Comparison of ENCODE assay signal across 17 cellular contexts in genomic region chr1:182569939-182570610, GRCh38. TPM values are rescaled to one million over a fixed set of nuclear protein-coding genes. Genes with fewer than 3 reads are reported as not detected.
DNase-seq lines count a peak whose midpoint lies in the region; ATAC-seq, FAIRE-seq and TF ChIP-seq lines count a peak whose summit lies in the region.
"Had no signal": no experiment of that assay in that cellular context is flagged by ENCODE, and none has a peak within 500 bp of the region (broad histone marks: within the 10 kb centered on the region; RNA-seq: fewer than 3 reads in every experiment).

No MANE protein-coding gene starts in this region.

- H2AFZ ChIP-seq in OCI-LY1 (ENCODE audit: low read length) = peak overlapping the region; percentile 72

- no peaks in the 10 kb centered on the region for H3F3A ChIP-seq in OCI-LY1 (ENCODE audit: insufficient read depth, low read length)

- DNase-seq in GM12892 (ENCODE audit: insufficient read length) (no peak), spleen (no peak), NCI-H226 (no peak), NCI-H2171 treated with DMSO at 0.1 percent for 48 hours (lab: John Stamatoyannopoulos, UW) (no peak), DMS114 treated with DMSO at 0.1 percent for 48 hours (lab: John Stamatoyannopoulos, UW; ENCODE audit: unreplicated experiment) (no peak)
- DNase-seq in activated CD4-positive, alpha-beta T cell treated with anti-CD3 and anti-CD28 coated beads, Interleukin-2, amount 10 ng/mL, durations not matched to agents 24 days and 14 days = no peak
- DNase-seq: COR-L47, HFFc6, Kasumi-1, NCI-H1105, NCI-H1694, NCI-H2107, NCI-H446 had no signal

- no peak for TF ChIP-seq CTCF in OCI-LY1 (IDR thresholded peaks at IDR 0.05; ENCODE audit: low read length)
- no peak for TF ChIP-seq CTCF in spleen (IDR thresholded peaks at IDR 0.05 in 8 of 11, conservative IDR thresholded peaks at IDR 0.05 in 3 of 11)

- H4K20me1 ChIP-seq in OCI-LY1 (ENCODE audit: insufficient read depth, low read length) = no peaks in the 10 kb centered on the region

- WGBS in spleen, 5 donors = 74 to 83% (median 79%) methylated on average over 6 of the region's 6 CpGs

- H3K9ac ChIP-seq in OCI-LY1 (ENCODE audit: low read length) = no peak overlapping the region; the same call in 1 of the 2 replicates

- H3K27ac ChIP-seq in OCI-LY1 (ENCODE audit: low read depth, low read length, poor library complexity, severe bottlenecking) = peak overlapping the region; percentile 75
- H3K27ac ChIP-seq in spleen = peak overlapping the region in 5 of 8 donors; percentile 3 to 56 (median 24)
- H3K27ac ChIP-seq: C4-2B had no signal

- H3K4me3 ChIP-seq in OCI-LY1 (ENCODE audit: low read depth, low read length, poor library complexity, severe bottlenecking) = no peak overlapping the region
- H3K4me3 ChIP-seq in spleen = no peak overlapping the region

- peaks cover 5% of the 10 kb centered on the region for H3K9me3 ChIP-seq in OCI-LY1 (ENCODE audit: low read length)
- H3K9me3 ChIP-seq in spleen = no peaks in the 10 kb centered on the region

- H3K4me2 ChIP-seq in OCI-LY1 (ENCODE audit: low read length) = peak overlapping the region; percentile 14; the same call in 1 of the 2 replicates

- TF ChIP-seq POLR2A in GM12892 (IDR thresholded peaks at IDR 0.05; ENCODE audit: low read depth, low read length) (no peak), spleen (IDR thresholded peaks at IDR 0.05) (no peak)

- H3K9me2 ChIP-seq in OCI-LY1 (ENCODE audit: low read depth, low read length) = no peaks in the 10 kb centered on the region

- H3K27ac Mint-ChIP-seq in activated CD4-positive, alpha-beta T cell treated with anti-CD3 and anti-CD28 coated beads, Interleukin-2, amount 10 ng/mL, durations not matched to agents 24 days and 14 days = no peak overlapping the region
- H3K27ac Mint-ChIP-seq: HFFc6 had no signal

- H3K36me3 Mint-ChIP-seq in activated CD4-positive, alpha-beta T cell treated with anti-CD3 and anti-CD28 coated beads, Interleukin-2, amount 10 ng/mL, durations not matched to agents 24 days and 14 days (ENCODE audit: low read depth) = peaks cover 5% of the 10 kb centered on the region

- intact Hi-C loops in spleen (cut with DNase I; ENCODE audit: low total_unique reads) = no loop called here
- intact Hi-C loops in activated CD4-positive, alpha-beta T cell treated with anti-CD3 and anti-CD28 coated beads, Interleukin-2, amount 10 ng/mL, durations not matched to agents 24 days and 14 days (cut with micrococcal nuclease) = no loop called here

- peak; percentile 30 for FAIRE-seq in GM12892 (lab: Jason Lieb, UNC)

- no peak overlapping the region for H3K4me3 Mint-ChIP-seq in activated CD4-positive, alpha-beta T cell treated with anti-CD3 and anti-CD28 coated beads, Interleukin-2, amount 10 ng/mL, durations not matched to agents 24 days and 14 days
- H3K4me3 Mint-ChIP-seq: HFFc6 had no signal

- no peaks in the 10 kb centered on the region for H3K9me3 Mint-ChIP-seq in activated CD4-positive, alpha-beta T cell treated with anti-CD3 and anti-CD28 coated beads, Interleukin-2, amount 10 ng/mL, durations not matched to agents 24 days and 14 days
- H3K9me3 Mint-ChIP-seq: HFFc6 had no signal

- H3K79me2 ChIP-seq in OCI-LY1 (ENCODE audit: insufficient read depth, low read length) = no peaks in the 10 kb centered on the region

- H3K4me1 Mint-ChIP-seq in activated CD4-positive, alpha-beta T cell treated with anti-CD3 and anti-CD28 coated beads, Interleukin-2, amount 10 ng/mL, durations not matched to agents 24 days and 14 days = no peaks in the 10 kb centered on the region

- peak; percentile 49 for ATAC-seq in esophagus mucosa
- ATAC-seq: Panc1 had no signal

- H3K36me3 ChIP-seq in OCI-LY1 (ENCODE audit: insufficient read depth, low read length) (no peaks in the 10 kb centered on the region), spleen (peaks cover under 1 to 31% (median 22%) of the 10 kb centered on the region in 6 donors)

- peaks cover 4% of the 10 kb centered on the region for H3K27me3 Mint-ChIP-seq in activated CD4-positive, alpha-beta T cell treated with anti-CD3 and anti-CD28 coated beads, Interleukin-2, amount 10 ng/mL, durations not matched to agents 24 days and 14 days

- no peaks in the 10 kb centered on the region for H3K27me3 ChIP-seq in OCI-LY1 (ENCODE audit: insufficient read depth, low read length)
- H3K27me3 ChIP-seq in spleen (replicated peaks in 1 of 7) = no peaks in the 10 kb centered on the region

- H3K4me1 ChIP-seq in OCI-LY1 (ENCODE audit: insufficient read depth, low read length, severe bottlenecking) (peaks cover 26% of the 10 kb centered on the region), spleen (peaks cover 0 to 19% (median 5%) of the 10 kb centered on the region in 6 donors)

RNA-seq across cellular contexts. Expression of gene RNASEL, which starts 19.0 kb away (rescaled TPM):
- polyA plus RNA-seq in GM12892 (2012; ENCODE audit: missing spikeins) = 5.6 TPM
- total RNA-seq in esophagus mucosa (6.1 TPM), spleen (10 to 100 TPM; 12.7 to 18.1 (median 16.4) TPM)
- polyA plus RNA-seq in spleen = 1 to 10 TPM; 5.0 to 7.1 (median 5.5) TPM
- total RNA-seq in activated CD4-positive, alpha-beta T cell treated with anti-CD3 and anti-CD28 coated beads, Interleukin-2, amount 10 ng/mL, durations not matched to agents 24 days and 14 days = 3.4 and 4.8 TPM in 2 replicates

RNA-seq across cellular contexts. Expression of gene RGS16, which starts 34.1 kb away (rescaled TPM):
- 41.1 TPM for polyA plus RNA-seq in GM12892 (2012; ENCODE audit: missing spikeins)
- 1.3 TPM for total RNA-seq in esophagus mucosa
- total RNA-seq in spleen = 10 to 100 TPM in 3 of 7 donors, 1 to 10 TPM in 4; 2.6 to 24.2 (median 4.6) TPM
- 1 to 10 TPM; 2.6 to 4.1 (median 3.0) TPM for polyA plus RNA-seq in spleen
- total RNA-seq in activated CD4-positive, alpha-beta T cell treated with anti-CD3 and anti-CD28 coated beads, Interleukin-2, amount 10 ng/mL, durations not matched to agents 24 days and 14 days = 94.3 and 94.7 TPM in 2 replicates
